Comparison of ENCODE assay signal across 13 cellular contexts in genomic region chr7:20541615-20542349, GRCh38.
DNase-seq lines count a peak whose midpoint lies in the region; ATAC-seq, FAIRE-seq and TF ChIP-seq lines count a peak whose summit lies in the region.
"Had no signal": no experiment of that assay in that cellular context is flagged by ENCODE, and none has a peak within 500 bp of the region (broad histone marks: within the 10 kb centered on the region; RNA-seq: fewer than 3 reads in every experiment).

No MANE protein-coding gene starts in this region.

- H3K4me3 ChIP-seq in endothelial cell of umbilical vein (replicated peaks in 1 of 3; ENCODE audit: insufficient read depth in 1 of 3, low read depth in 1 of 3, low read length in 3 of 3) (no peak overlapping the region), GM23248 (no peak overlapping the region)
- H3K4me3 ChIP-seq: HAP-1, SJSA1 had no signal

- dilution Hi-C loops in endothelial cell of umbilical vein (cut with MboI; ENCODE audit: extremely low pct_ligation_motif_present, low sequenced_read_pairs), result no loop called here

- FAIRE-seq in H54 (lab: Jason Lieb, UNC), result peak; percentile 75
- FAIRE-seq in endothelial cell of umbilical vein (lab: Jason Lieb, UNC), result no peak

- peaks cover 14% of the 10 kb centered on the region for H3K4me1 ChIP-seq in endothelial cell of umbilical vein (ENCODE audit: control insufficient read depth, extremely low read depth, insufficient read depth, low read length)
- H3K4me1 ChIP-seq in GM23248 (ENCODE audit: insufficient read depth), result no peaks in the 10 kb centered on the region
- H3K4me1 ChIP-seq: HAP-1, SJSA1 had no signal

- H3K9me3 ChIP-seq in endothelial cell of umbilical vein (replicated peaks; ENCODE audit: control insufficient read depth, insufficient read depth, low read length), result no peaks in the 10 kb centered on the region
- no peaks in the 10 kb centered on the region for H3K9me3 ChIP-seq in GM23248 (ENCODE audit: low read depth)
- H3K9me3 ChIP-seq: HAP-1, SJSA1 had no signal

- H3K4me2 ChIP-seq in endothelial cell of umbilical vein (ENCODE audit: insufficient read depth, low read length) (no peak overlapping the region), GM23248 (ENCODE audit: unreplicated experiment) (no peak overlapping the region)

- CTCF ChIA-PET in endothelial cell of umbilical vein (lab: Charles Lee), result interaction anchor here (1.0 to 1.1 kb wide), 3 partner anchors 10 to 57 kb away, joined by 4 to 5 read pairs (median 4); no protein-coding TSS in a partner anchor

- intact Hi-C loops in endothelial cell of umbilical vein (cut with micrococcal nuclease), result no loop called here

- POLR2A ChIA-PET in endothelial cell of umbilical vein (lab: Charles Lee), result no interaction called here

- H3K9me2 ChIP-seq in GM23248 (ENCODE audit: insufficient read depth), result no peaks in the 10 kb centered on the region

- H3K79me2 ChIP-seq in endothelial cell of umbilical vein (ENCODE audit: control insufficient read depth, insufficient read depth, low read length), result no peaks in the 10 kb centered on the region
- no peaks in the 10 kb centered on the region for H3K79me2 ChIP-seq in GM23248 (ENCODE audit: insufficient read depth)

- no peak for TF ChIP-seq CTCF in endothelial cell of umbilical vein (IDR thresholded peaks at IDR 0.05; ENCODE audit: extremely low read depth in 1 of 2, insufficient read depth in 1 of 2, low read depth in 1 of 2, low read length in 2 of 2)

- H3F3A ChIP-seq in GM23248 (ENCODE audit: insufficient read depth), result no peaks in the 10 kb centered on the region

- ATAC-seq in GM18858 (IDR thresholded peaks at IDR 0.05; ENCODE audit: unreplicated experiment), result peak; percentile 89
- ATAC-seq in GM19023 (IDR thresholded peaks at IDR 0.05; ENCODE audit: unreplicated experiment), result no peak
- ATAC-seq in HG03135 (IDR thresholded peaks at IDR 0.05; ENCODE audit: unreplicated experiment), result no peak

- 53 to 56% methylated on average over 6 of the region's 6 CpGs for WGBS in GM23248 (ENCODE audit: low coverage in 1 of 2, low lambda C conversion rate in 2 of 2, missing lambda C conversion rate in 2 of 2), 2 experiments

- no peaks in the 10 kb centered on the region for H3K9me1 ChIP-seq in endothelial cell of umbilical vein (replicated peaks; ENCODE audit: control insufficient read depth, extremely low read depth, insufficient read depth, low read length)

- in situ Hi-C loops in GM23248 (cut with MboI), result no loop called here

- no TSS peak for BruUV-seq in endothelial cell of umbilical vein (replicated peaks; lab: Mats Ljungman, UMichigan)

- H2AFZ ChIP-seq in endothelial cell of umbilical vein (ENCODE audit: low read depth, low read length) (peak overlapping the region; percentile 69), GM23248 (no peak overlapping the region)

- H3K9ac ChIP-seq in endothelial cell of umbilical vein (replicated peaks; ENCODE audit: extremely low read depth, insufficient read depth, low read length), result no peak overlapping the region
- no peak overlapping the region for H3K9ac ChIP-seq in GM23248

- H3K27ac ChIP-seq in endothelial cell of umbilical vein (ENCODE audit: insufficient read depth, low read depth, low read length) (no peak overlapping the region), GM23248 (no peak overlapping the region)
- H3K27ac ChIP-seq: SJSA1 had no signal

- no peaks in the 10 kb centered on the region for H4K20me1 ChIP-seq in endothelial cell of umbilical vein (replicated peaks; ENCODE audit: control insufficient read depth, extremely low read depth, insufficient read depth, low read length)
- no peaks in the 10 kb centered on the region for H4K20me1 ChIP-seq in GM23248 (ENCODE audit: insufficient read depth)

- H3K27me3 ChIP-seq in endothelial cell of umbilical vein (ENCODE audit: control insufficient read depth in 2 of 2, insufficient read depth in 2 of 2, low read length in 2 of 2) (no peaks in the 10 kb centered on the region), GM23248 (replicated peaks; ENCODE audit: insufficient read depth) (no peaks in the 10 kb centered on the region)
- H3K27me3 ChIP-seq: SJSA1 had no signal

- DNase-seq in H54 (ENCODE audit: insufficient read length, low spot score), result no peak
- peak; percentile 50 for DNase-seq in HPDE6-E6E7 (ENCODE audit: extremely low spot score)
- DNase-seq in endothelial cell of umbilical vein (ENCODE audit: low read depth, low spot score), result no peak
- DNase-seq in GM23248, result no peak
- DNase-seq in D341Med (ENCODE audit: low spot score), result no peak
- DNase-seq: activated CD4-positive, CD25-positive, alpha-beta regulatory T cell treated with anti-CD3 and anti-CD28 coated beads, Interleukin-2, amount 50 U/mL, for 72 hours; COR-L47; immature natural killer cell had no signal

- no peak for TF ChIP-seq POLR2A in H54 (IDR thresholded peaks at IDR 0.05; ENCODE audit: low read depth, low read length)
- no peak for TF ChIP-seq POLR2A in endothelial cell of umbilical vein (IDR thresholded peaks at IDR 0.05; ENCODE audit: low read depth, low read length)

- H3K36me3 ChIP-seq in endothelial cell of umbilical vein (ENCODE audit: control insufficient read depth in 2 of 2, extremely low read depth in 1 of 2, insufficient read depth in 2 of 2, low read length in 2 of 2), result no peaks in the 10 kb centered on the region
- no peaks in the 10 kb centered on the region for H3K36me3 ChIP-seq in GM23248 (ENCODE audit: low read depth)
- H3K36me3 ChIP-seq: HAP-1, SJSA1 had no signal

TF ChIP-seq in endothelial cell of umbilical vein, 7 proteins besides CTCF, POLR2A, EP300 and RAD21:
- TF ChIP-seq EZH2 (IDR thresholded peaks at IDR 0.05; ENCODE audit: borderline replicate concordance, low read depth, low read length, severe bottlenecking) (no peak), MYC (IDR thresholded peaks at IDR 0.05; ENCODE audit: low read depth, low read length) (no peak), FOS (IDR thresholded peaks at IDR 0.05; ENCODE audit: borderline replicate concordance, insufficient read depth, low read length) (no peak), POLR2AphosphoS5 (IDR thresholded peaks at IDR 0.05; ENCODE audit: insufficient read depth, low read depth, low read length) (no peak), GATA2 (IDR thresholded peaks at IDR 0.05; ENCODE audit: insufficient read depth, insufficient read length, low read depth, low read length) (no peak), JUN (IDR thresholded peaks at IDR 0.05; ENCODE audit: borderline replicate concordance, insufficient read depth, insufficient read length, low read depth) (no peak)
